ENCODE assay signal across 21 cellular contexts in genomic region chr9:118721923-118722322, GRCh38.
"Had no signal": no experiment of that assay in that cellular context is flagged by ENCODE, and none has a peak within 500 bp of the region (broad histone marks: within the 10 kb centered on the region; RNA-seq: fewer than 3 reads in every experiment).

No MANE protein-coding gene starts in this region.

- DNase-seq: hypothalamus; immature natural killer cell; kidney; left colon; left lung; lower lobe of right lung; mammary epithelial cell; mesenchymal stem cell; naive thymus-derived CD8-positive, alpha-beta T cell; nucleus accumbens; psoas muscle; right lobe of liver; stimulated activated CD4-positive, alpha-beta T cell treated with anti-CD3 and anti-CD28 coated beads, Interleukin-1b, Interleukin-23, amount 100 ng/mL, for 48 hours; stimulated activated CD4-positive, alpha-beta T cell treated with anti-CD3 and anti-CD28 coated beads, Interleukin-2, amount 100 ng/mL, for 48 hours; stimulated activated CD4-positive, alpha-beta T cell treated with anti-CD3 and anti-CD28 coated beads, Interleukin-4, amount 100 ng/mL, for 4 hours; stimulated activated CD8-positive, alpha-beta memory T cell treated with anti-CD3 and anti-CD28 coated beads, Interleukin-4, amount 100 ng/mL, for 48 hours; stimulated activated naive CD4-positive, alpha-beta T cell treated with Interleukin-2 at 50 U/mL for 16 hours; stimulated activated naive CD8-positive, alpha-beta T cell treated with anti-CD3 and anti-CD28 coated beads, Interleukin-15, amount 100 ng/mL, for 72 hours; substantia nigra; uterus had no signal

- ATAC-seq: left colon; left lung; lower lobe of right lung; naive thymus-derived CD8-positive, alpha-beta T cell; psoas muscle; right lobe of liver; stimulated activated memory B cell treated with anti-CD40 and anti-IgM and Interleukin-4, amounts not matched to agents 10 μg/mL and 1 μg/mL and 100 μg/mL, for 72 hours; stimulated activated naive CD8-positive, alpha-beta T cell treated with anti-CD3 and anti-CD28 coated beads, Interleukin-15, amount 100 ng/mL, for 72 hours had no signal
